ENCODE assay signal across 1 cellular context in genomic region chr4:153083447-153083921, GRCh38.
TF ChIP-seq lines count a peak whose summit lies in the region.

No MANE protein-coding gene starts in this region.

TF ChIP-seq in HepG2, 621 proteins besides CTCF, POLR2A, EP300 and RAD21 (continued from another document):
- TF ChIP-seq CREB3 (CRISPR knock-in tag; IDR thresholded peaks at IDR 0.05) (no peak), HNF4A (CRISPR knock-in tag; IDR thresholded peaks at IDR 0.05) (no peak), HNF1B (CRISPR knock-in tag; IDR thresholded peaks at IDR 0.05) (peak; percentile 47; the same call in 1 of the 2 replicates), NR2C2 (CRISPR knock-in tag; IDR thresholded peaks at IDR 0.05; ENCODE audit: borderline replicate concordance) (peak; percentile 78), PHF5A (CRISPR knock-in tag; IDR thresholded peaks at IDR 0.05; ENCODE audit: low read depth, unreplicated experiment) (no peak), ZNF782 (CRISPR knock-in tag; IDR thresholded peaks at IDR 0.05; ENCODE audit: borderline replicate concordance) (no peak), PBX2 (CRISPR knock-in tag; IDR thresholded peaks at IDR 0.05) (no peak), ARID5B (CRISPR knock-in tag; IDR thresholded peaks at IDR 0.05) (peak; percentile 40), PCBP1 (IDR thresholded peaks at IDR 0.05; ENCODE audit: borderline replicate concordance, low read depth, low read length) (no peak), ZNF343 (CRISPR knock-in tag; IDR thresholded peaks at IDR 0.05) (no peak), SRSF4 (IDR thresholded peaks at IDR 0.05; ENCODE audit: low read depth, low read length, poor library complexity, severe bottlenecking) (no peak), SALL2 (CRISPR knock-in tag; IDR thresholded peaks at IDR 0.05) (no peak), ZNF567 (CRISPR knock-in tag; IDR thresholded peaks at IDR 0.05; ENCODE audit: borderline replicate concordance) (no peak), SKIL (CRISPR knock-in tag; IDR thresholded peaks at IDR 0.05; ENCODE audit: borderline replicate concordance) (no peak), THAP8 (CRISPR knock-in tag; IDR thresholded peaks at IDR 0.05; ENCODE audit: borderline replicate concordance) (no peak), NPAS2 (CRISPR knock-in tag; IDR thresholded peaks at IDR 0.05; ENCODE audit: borderline replicate concordance) (no peak), UBTF (CRISPR knock-in tag; IDR thresholded peaks at IDR 0.05) (0 out of 2 replicates have a peak, but pooled peaks have one; percentile 27), IRF1 (CRISPR knock-in tag; IDR thresholded peaks at IDR 0.05; ENCODE audit: low read depth) (no peak), TEF (CRISPR knock-in tag; IDR thresholded peaks at IDR 0.05) (no peak), HDAC6 (IDR thresholded peaks at IDR 0.05; ENCODE audit: low read depth, low read length) (no peak), ZSCAN12 (CRISPR knock-in tag; IDR thresholded peaks at IDR 0.05) (no peak), U2AF2 (IDR thresholded peaks at IDR 0.05; ENCODE audit: low read depth, low read length) (no peak), POLR2G (IDR thresholded peaks at IDR 0.05; ENCODE audit: low read depth, low read length) (no peak), ZNF839 (CRISPR knock-in tag; IDR thresholded peaks at IDR 0.05; ENCODE audit: borderline replicate concordance) (no peak), ATRX (CRISPR knock-in tag; IDR thresholded peaks at IDR 0.05; ENCODE audit: borderline replicate concordance) (no peak), GABPA (IDR thresholded peaks at IDR 0.05; ENCODE audit: low read depth, low read length) (no peak), GABPA (CRISPR knock-in tag; IDR thresholded peaks at IDR 0.05; ENCODE audit: low read depth) (peak; percentile 68), CCAR2 (optimal IDR thresholded peaks at IDR 0.05; ENCODE audit: low read depth, low read length) (no peak), ZNF704 (CRISPR knock-in tag; IDR thresholded peaks at IDR 0.05; ENCODE audit: borderline replicate concordance) (no peak), MTF2 (CRISPR knock-in tag; IDR thresholded peaks at IDR 0.05; ENCODE audit: borderline replicate concordance) (no peak)
